21 cellular contexts compared by ENCODE assay signal in the genomic region with DNA sequence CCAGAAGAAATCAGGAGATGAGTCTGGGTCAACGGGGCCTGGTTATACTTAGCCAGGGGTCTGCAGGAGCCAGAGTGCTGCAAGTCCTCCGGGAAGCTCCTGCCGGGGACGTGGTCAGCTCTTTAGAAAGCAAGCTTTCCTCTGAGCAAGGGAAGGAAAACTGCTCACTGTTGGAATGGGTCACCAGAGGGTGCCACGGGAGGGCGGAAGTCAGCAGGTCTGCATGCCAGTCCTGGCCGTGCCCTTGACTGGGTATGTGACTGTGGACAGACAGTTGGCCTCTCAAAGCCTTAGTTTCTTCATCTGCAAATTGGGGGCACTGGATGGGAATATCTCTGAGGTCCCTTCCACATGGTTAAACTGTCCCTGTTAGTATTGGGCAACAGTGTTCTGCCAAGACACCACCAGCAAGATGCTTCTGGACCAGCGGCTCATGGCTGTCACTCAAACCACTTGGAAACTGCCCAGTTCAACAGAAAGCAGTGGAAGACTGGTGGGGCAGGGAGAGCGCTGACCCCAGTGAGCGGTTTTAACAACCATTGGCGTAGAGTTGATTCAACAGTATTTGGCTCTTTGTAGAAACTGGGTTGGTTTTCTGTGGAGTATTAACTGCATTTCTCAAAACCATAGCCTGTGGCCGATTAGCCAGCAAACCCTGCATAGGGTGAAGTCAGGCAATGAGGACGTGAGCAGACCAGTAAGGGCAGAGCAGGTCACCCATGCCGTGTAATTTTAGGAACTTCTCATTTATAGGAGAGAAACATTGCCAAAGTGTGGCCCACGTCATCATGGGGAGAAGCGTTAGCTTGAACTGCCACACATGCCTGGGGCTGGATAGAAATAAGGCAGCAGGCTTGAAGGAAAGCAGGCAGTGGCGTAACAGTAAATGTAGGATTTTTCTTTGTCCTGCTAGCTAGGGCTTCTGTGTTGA.
"Had no signal": no experiment of that assay in that cellular context is flagged by ENCODE, and none has a peak within 500 bp of the region (broad histone marks: within the 10 kb centered on the region; RNA-seq: fewer than 3 reads in every experiment).

No MANE protein-coding gene starts in this region.

- DNase-seq: activated CD4-positive, alpha-beta T cell treated with anti-CD3 and anti-CD28 coated beads for 1 hour; activated CD8-positive, alpha-beta memory T cell treated with anti-CD3 and anti-CD28 coated beads for 24 hours; activated effector memory CD4-positive, alpha-beta T cell treated with anti-CD3 and anti-CD28 coated beads, Interleukin-2, amount 50 U/mL, for 16 hours; activated naive CD4-positive, alpha-beta T cell treated with anti-CD3 and anti-CD28 coated beads, Interleukin-2, amount 50 U/mL, for 16 hours; activated T-cell treated with anti-CD3 and anti-CD28 coated beads, Interleukin-2, amount 50 U/mL, for 72 hours; brain microvascular endothelial cell; colonic mucosa; erythroblast; immature natural killer cell; left colon; midbrain; stimulated activated CD4-positive, alpha-beta T cell treated with anti-CD3 and anti-CD28 coated beads, Interleukin-4, amount 100 ng/mL, for 24 hours; stomach; T-helper 2 cell; upper lobe of right lung; WERI-Rb-1 had no signal

- H3K9me3 ChIP-seq: colonic mucosa, right lobe of liver, stomach, upper lobe of right lung had no signal

- ATAC-seq: activated T-cell treated with anti-CD3 and anti-CD28 coated beads, Interleukin-2, amount 50 U/mL, for 72 hours; left colon; stimulated activated effector memory CD8-positive, alpha-beta T cell treated with anti-CD3 and anti-CD28 coated beads, Interleukin-12 subunit alpha, Interleukin-12 subunit beta, amount 100 ng/mL, for 72 hours; upper lobe of right lung had no signal

- H3K27me3 ChIP-seq: colonic mucosa, right lobe of liver, stomach, upper lobe of right lung had no signal

- H3K4me1 Mint-ChIP-seq: central memory CD8-positive, alpha-beta T cell; immature natural killer cell; nephron; stimulated activated effector memory CD8-positive, alpha-beta T cell treated with anti-CD3 and anti-CD28 coated beads, Interleukin-12 subunit alpha, Interleukin-12 subunit beta, amount 100 ng/mL, for 72 hours had no signal

- H3K36me3 Mint-ChIP-seq: immature natural killer cell; stimulated activated effector memory CD8-positive, alpha-beta T cell treated with anti-CD3 and anti-CD28 coated beads, Interleukin-12 subunit alpha, Interleukin-12 subunit beta, amount 100 ng/mL, for 72 hours had no signal

- H3K36me3 ChIP-seq: brain microvascular endothelial cell, colonic mucosa, right lobe of liver, stomach, upper lobe of right lung had no signal

- H3K9me3 Mint-ChIP-seq: activated T-cell treated with anti-CD3 and anti-CD28 coated beads, Interleukin-2, amount 50 U/mL, for 72 hours; central memory CD8-positive, alpha-beta T cell; immature natural killer cell; nephron; stimulated activated effector memory CD8-positive, alpha-beta T cell treated with anti-CD3 and anti-CD28 coated beads, Interleukin-12 subunit alpha, Interleukin-12 subunit beta, amount 100 ng/mL, for 72 hours had no signal

- H3K27ac Mint-ChIP-seq: activated T-cell treated with anti-CD3 and anti-CD28 coated beads, Interleukin-2, amount 50 U/mL, for 72 hours; immature natural killer cell; nephron; progenitor cell of endocrine pancreas; stimulated activated effector memory CD8-positive, alpha-beta T cell treated with anti-CD3 and anti-CD28 coated beads, Interleukin-12 subunit alpha, Interleukin-12 subunit beta, amount 100 ng/mL, for 72 hours had no signal

- H3K4me3 Mint-ChIP-seq: activated T-cell treated with anti-CD3 and anti-CD28 coated beads, Interleukin-2, amount 50 U/mL, for 72 hours; central memory CD8-positive, alpha-beta T cell; immature natural killer cell; nephron; stimulated activated effector memory CD8-positive, alpha-beta T cell treated with anti-CD3 and anti-CD28 coated beads, Interleukin-12 subunit alpha, Interleukin-12 subunit beta, amount 100 ng/mL, for 72 hours had no signal

- H3K27ac ChIP-seq: brain microvascular endothelial cell, colonic mucosa, right lobe of liver, stomach, upper lobe of right lung had no signal

- H3K4me3 ChIP-seq: colonic mucosa, right lobe of liver, stomach, upper lobe of right lung had no signal

- H3K4me1 ChIP-seq: colonic mucosa, right lobe of liver, stomach, upper lobe of right lung had no signal
